ENCODE assay signal across 1 cellular context in genomic region chr1:171418546-171418945, GRCh38.
TF ChIP-seq lines count a peak whose summit lies in the region.

No MANE protein-coding gene starts in this region.

TF ChIP-seq in H1, 55 proteins besides CTCF, POLR2A, EP300 and RAD21:
- TF ChIP-seq POLR2AphosphoS5 (IDR thresholded peaks at IDR 0.05; ENCODE audit: low read depth, low read length): no peak
- no peak for TF ChIP-seq YY1 (IDR thresholded peaks at IDR 0.05; ENCODE audit: low read depth, low read length)
- no peak for TF ChIP-seq NRF1 (IDR thresholded peaks at IDR 0.05; ENCODE audit: low read depth, low read length)
- no peak for TF ChIP-seq HDAC2 (IDR thresholded peaks at IDR 0.05; ENCODE audit: borderline replicate concordance in 1 of 2, low read depth in 2 of 2, low read length in 2 of 2)
- TF ChIP-seq CBX5 (IDR thresholded peaks at IDR 0.05; ENCODE audit: low read depth, low read length): no peak
- no peak for TF ChIP-seq TAF1 (IDR thresholded peaks at IDR 0.05; ENCODE audit: low read depth, low read length)
- no peak for TF ChIP-seq MAFK (IDR thresholded peaks at IDR 0.05; ENCODE audit: low read depth, low read length)
- no peak for TF ChIP-seq FOSL1 (IDR thresholded peaks at IDR 0.05; ENCODE audit: insufficient read depth, low read depth, low read length)
- no peak for TF ChIP-seq KDM1A (IDR thresholded peaks at IDR 0.05; ENCODE audit: borderline replicate concordance, low read length)
- TF ChIP-seq SP2 (IDR thresholded peaks at IDR 0.05; ENCODE audit: low read length): no peak
- TF ChIP-seq ASH2L (IDR thresholded peaks at IDR 0.05; ENCODE audit: low read length): no peak
TF ChIP-seq in H1: peak in this region for 0.
